ENCODE assay signal across 28 cellular contexts in the genomic region with DNA sequence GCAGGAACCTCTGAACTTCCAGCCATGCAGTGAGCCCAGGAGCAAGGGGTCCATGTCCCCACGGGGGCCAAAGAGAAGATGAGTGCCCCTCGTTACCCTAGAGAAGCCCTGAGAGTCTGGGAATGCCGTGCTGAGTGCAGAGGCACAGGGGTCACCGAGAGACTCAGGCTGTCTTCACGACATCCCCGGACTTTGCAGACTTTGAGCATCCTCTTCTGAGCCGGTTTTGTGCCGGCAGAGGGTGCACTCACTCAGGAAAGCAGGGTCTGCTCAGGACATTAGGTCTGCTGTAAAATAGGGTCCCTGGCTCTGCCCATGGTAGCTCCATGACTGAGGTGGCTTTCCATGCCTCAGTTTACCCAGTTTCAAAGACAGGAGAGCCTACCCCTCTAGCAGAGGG.
DNase-seq lines count a peak whose midpoint lies in the region; TF ChIP-seq lines count a peak whose summit lies in the region.
"Had no signal": no experiment of that assay in that cellular context is flagged by ENCODE, and none has a peak within 500 bp of the region (broad histone marks: within the 10 kb centered on the region; RNA-seq: fewer than 3 reads in every experiment).

No MANE protein-coding gene starts in this region.

- H3K4me3 ChIP-seq in A673 (ENCODE audit: low read depth, low read length, poor library complexity, severe bottlenecking) (no peak overlapping the region), WERI-Rb-1 (ENCODE audit: low read depth, low read length) (no peak overlapping the region), foreskin fibroblast (ENCODE audit: low read depth in 1 of 2, low read length in 2 of 2) (no peak overlapping the region)
- H3K4me3 ChIP-seq: prostate gland, sigmoid colon, tibial artery had no signal

- POLR2A ChIA-PET in A673 (lab: Charles Lee; ENCODE audit: low non-redundant PET): interaction anchor here (0.6 kb wide), 1 partner anchor 34 kb away, joined by 3 read pairs; no protein-coding TSS in a partner anchor

- H3K27me3 ChIP-seq in A673 (replicated peaks; ENCODE audit: insufficient read depth, low read depth, low read length, poor library complexity): no peaks in the 10 kb centered on the region
- H3K27me3 ChIP-seq in WERI-Rb-1 (ENCODE audit: insufficient read depth, low read depth, severe bottlenecking): no peaks in the 10 kb centered on the region
- H3K27me3 ChIP-seq: sigmoid colon had no signal

- H3K36me3 ChIP-seq in A673 (ENCODE audit: insufficient read depth, low read length, poor library complexity, severe bottlenecking): no peaks in the 10 kb centered on the region
- no peaks in the 10 kb centered on the region for H3K36me3 ChIP-seq in WERI-Rb-1
- H3K36me3 ChIP-seq: prostate gland, sigmoid colon, tibial artery had no signal

- no TSS peak for BruUV-seq in A673 (replicated peaks; lab: Mats Ljungman, UMichigan)

- TF ChIP-seq CTCF in A673 (conservative IDR thresholded peaks at IDR 0.05; ENCODE audit: low read depth, low read length) (peak; percentile 27), WERI-Rb-1 (IDR thresholded peaks at IDR 0.05; ENCODE audit: low read depth, low read length) (peak; percentile 50; the same call in 1 of the 2 replicates), foreskin fibroblast (IDR thresholded peaks at IDR 0.05; ENCODE audit: low read depth, low read length) (peak; percentile 15)

- no peak overlapping the region for H3K27ac ChIP-seq in A673 (ENCODE audit: low read depth, low read length, poor library complexity, severe bottlenecking)
- H3K27ac ChIP-seq in WERI-Rb-1: no peak overlapping the region
- H3K27ac ChIP-seq: C4-2B, prostate gland, sigmoid colon, tibial artery, VCaP had no signal

- DNase-seq in A673 (ENCODE audit: low spot score): no peak
- DNase-seq in EH (ENCODE audit: low read depth): peak; percentile 27
- DNase-seq in WERI-Rb-1: peak; percentile 32
- peak in 1 of 2 donors; percentile 20 for DNase-seq in foreskin fibroblast
- no peak for DNase-seq in activated CD4-positive, CD25-positive, alpha-beta regulatory T cell (lab: John Stamatoyannopoulos, UW)
- DNase-seq in stimulated activated naive CD4-positive, alpha-beta T cell (lab: John Stamatoyannopoulos, UW): no peak
- DNase-seq in NCI-H2171 (lab: John Stamatoyannopoulos, UW): no peak
- DNase-seq in GM03348 (ENCODE audit: low spot score): no peak
- DNase-seq: ACHN; activated CD4-positive, alpha-beta T cell treated with anti-CD3 and anti-CD28 coated beads, Interleukin-2, amount 10 ng/mL, durations not matched to agents 24 days and 14 days; activated effector memory CD4-positive, alpha-beta T cell treated with Interleukin-2 at 50 U/mL for 16 hours; Caco-2; cortex of kidney; DMS79 treated with DMSO at 0.1 percent for 48 hours; effector memory CD4-positive, alpha-beta T cell; foreskin melanocyte; GF-D8; left ventricle myocardium superior; NCI-H1048; NCI-H1694; NCI-H524; SHP77 treated with DMSO at 0.1 percent for 48 hours; sigmoid colon; stimulated activated CD4-positive, alpha-beta T cell treated with anti-CD3 and anti-CD28 coated beads, Interleukin-4, amount 100 ng/mL, for 1 hour; tibial artery had no signal

- no peaks in the 10 kb centered on the region for H3K4me1 ChIP-seq in A673 (ENCODE audit: insufficient read depth, low read length, poor library complexity, severe bottlenecking)
- H3K4me1 ChIP-seq: Caco-2, prostate gland, sigmoid colon, tibial artery had no signal

- intact Hi-C loops in A673 (cut with micrococcal nuclease; ENCODE audit: unreplicated experiment): no loop called here

- no peaks in the 10 kb centered on the region for H3K9me3 ChIP-seq in A673 (ENCODE audit: low read depth, low read length, poor library complexity, severe bottlenecking)
- peaks cover 5% of the 10 kb centered on the region for H3K9me3 ChIP-seq in WERI-Rb-1 (ENCODE audit: severe bottlenecking)
- H3K9me3 ChIP-seq: Caco-2, prostate gland, sigmoid colon, tibial artery had no signal

- CTCF ChIA-PET in A673 (lab: Charles Lee): interaction anchor here (1.2 kb wide), 1 partner anchor 103 kb away, joined by 4 read pairs; no protein-coding TSS in a partner anchor

Comparison
In these comparisons a context has a peak if more than half of its experiments do, and no peak if none do; other contexts are left out.
1. DNase-seq: peak in EH (single experiment) and WERI-Rb-1 (single experiment); none in A673 (single experiment), activated CD4-positive, CD25-positive, alpha-beta regulatory T cell (0 of 4), stimulated activated naive CD4-positive, alpha-beta T cell (0 of 6), NCI-H2171 (single experiment) and GM03348 (single experiment).
2. Peak in every context shown above with its lines, with median percentiles within 50 percentile points of each other: CTCF ChIP-seq.